ENCODE assay signal across 8 cellular contexts in genomic region chr19:47047272-47047930, GRCh38. TPM values are rescaled to one million over a fixed set of nuclear protein-coding genes. Genes with fewer than 3 reads are reported as not detected.
A peak's percentile ranks its signal among the peaks of the same experiment; 100 is the strongest.
DNase-seq lines count a peak whose midpoint lies in the region; ATAC-seq, FAIRE-seq and TF ChIP-seq lines count a peak whose summit lies in the region.

No MANE protein-coding gene starts in this region.

- DNase-seq in activated CD4-positive, alpha-beta T cell treated with anti-CD3 and anti-CD28 coated beads, Interleukin-2, amount 10 ng/mL, durations not matched to agents 24 days and 14 days, result no peak
- no peak for DNase-seq in activated CD4-positive, alpha-beta T cell treated with anti-CD3 and anti-CD28 coated beads, Interleukin-2, amount 50 U/mL, for 1 hour
- DNase-seq in HepG2 (ENCODE audit: low spot score) (no peak), thoracic aorta (ENCODE audit: low spot score) (no peak), T-helper 9 cell (no peak), foreskin melanocyte (no peak), NCI-H2081 treated with DMSO at 0.1 percent for 48 hours (lab: John Stamatoyannopoulos, UW) (no peak)

- POLR2A ChIA-PET in HepG2 (lab: Yijun Ruan, JAX), result interaction anchor here (0.6 to 1.7 kb wide), 11 partner anchors 11 to 259 kb away, joined by 3 to 22 read pairs (median 5); partner anchors contain the start of genes CCDC9, SLC1A5 and ZC3H4

- no peaks in the 10 kb centered on the region for H3K9me3 Mint-ChIP-seq in activated CD4-positive, alpha-beta T cell treated with anti-CD3 and anti-CD28 coated beads, Interleukin-2, amount 10 ng/mL, durations not matched to agents 24 days and 14 days

- no peak for TF ChIP-seq POLR2A in HepG2 (IDR thresholded peaks at IDR 0.05; ENCODE audit: insufficient read depth in 1 of 2, low read depth in 2 of 2, low read length in 2 of 2)

- H3K36me3 ChIP-seq in HepG2 (replicated peaks in 1 of 2; ENCODE audit: control insufficient read depth in 1 of 2, insufficient read depth in 2 of 2, low read length in 2 of 2), result no peaks in the 10 kb centered on the region
- no peaks in the 10 kb centered on the region for H3K36me3 ChIP-seq in thoracic aorta

- H3K4me3 Mint-ChIP-seq in activated CD4-positive, alpha-beta T cell treated with anti-CD3 and anti-CD28 coated beads, Interleukin-2, amount 10 ng/mL, durations not matched to agents 24 days and 14 days, result peak overlapping the region; percentile 98

- WGBS in HepG2 (ENCODE audit: low lambda C conversion rate), result 49% methylated on average over 21 of the region's 22 CpGs

- TF ChIP-seq EP300 in HepG2 (IDR thresholded peaks at IDR 0.05; ENCODE audit: low read depth in 2 of 2, low read length in 2 of 2) (no peak), HepG2 (CRISPR knock-in tag; IDR thresholded peaks at IDR 0.05; ENCODE audit: borderline replicate concordance) (no peak)

- H3K27ac ChIP-seq in angular gyrus (ENCODE audit: low read depth, low read length) (peak overlapping the region; percentile 82), HepG2 (ENCODE audit: extremely low read length, insufficient read depth, low read length) (peak overlapping the region; percentile 66), thoracic aorta (peak overlapping the region; percentile 67 to 87)

- ATAC-seq in HepG2 (no peak; the same call in 2 of the 3 replicates), thoracic aorta (ENCODE audit: insufficient number of reproducible peaks, low FRiP score, low read depth) (peak; percentile 5)

- TF ChIP-seq CTCF in HepG2 (CRISPR knock-in tag; IDR thresholded peaks at IDR 0.05), result no peak
- no peak for TF ChIP-seq CTCF in thoracic aorta (IDR thresholded peaks at IDR 0.05)

- H3K27me3 Mint-ChIP-seq in activated CD4-positive, alpha-beta T cell treated with anti-CD3 and anti-CD28 coated beads, Interleukin-2, amount 10 ng/mL, durations not matched to agents 24 days and 14 days, result no peaks in the 10 kb centered on the region

- peak overlapping the region; percentile 75 for H3K4me2 ChIP-seq in HepG2 (ENCODE audit: low read depth, low read length)

- peaks cover 18% of the 10 kb centered on the region for H3K4me1 Mint-ChIP-seq in activated CD4-positive, alpha-beta T cell treated with anti-CD3 and anti-CD28 coated beads, Interleukin-2, amount 10 ng/mL, durations not matched to agents 24 days and 14 days

- in situ Hi-C loops in HepG2 (cut with HindIII; ENCODE audit: extremely low pct_ligation_motif_present, low pct_unique_long_range_greater_than_20kb), result no loop called here

- peaks cover 3% of the 10 kb centered on the region for H3K79me2 ChIP-seq in HepG2 (ENCODE audit: insufficient read depth, low read length)

- peaks cover 4% of the 10 kb centered on the region for H3K36me3 Mint-ChIP-seq in activated CD4-positive, alpha-beta T cell treated with anti-CD3 and anti-CD28 coated beads, Interleukin-2, amount 10 ng/mL, durations not matched to agents 24 days and 14 days (ENCODE audit: low read depth)

- H3K4me1 ChIP-seq in HepG2 (ENCODE audit: insufficient read depth, low read length) (peaks cover 15% of the 10 kb centered on the region), thoracic aorta (ENCODE audit: control insufficient read depth in 1 of 2, low read depth in 2 of 2) (peaks cover 4 to 5% of the 10 kb centered on the region in 2 donors)

- peak overlapping the region; percentile 54 for H3K9ac ChIP-seq in HepG2 (ENCODE audit: insufficient read depth, low read depth, low read length)

- CTCF ChIA-PET in HepG2 (lab: Yijun Ruan, JAX; ENCODE audit: low intra/inter-chr PET ratio, low total read pairs), result no interaction called here

- TF ChIP-seq RAD21 in HepG2 (CRISPR knock-in tag; IDR thresholded peaks at IDR 0.05), result no peak

- peak overlapping the region; percentile 68 to 81 (median 73); a peak in 5 of 6 replicates for H3K4me3 ChIP-seq in HepG2 (replicated peaks in 1 of 3; ENCODE audit: insufficient read depth in 1 of 3, low read depth in 2 of 3, low read length in 3 of 3)
- H3K4me3 ChIP-seq in thoracic aorta, result peak overlapping the region; percentile 82

- H3K27me3 ChIP-seq in HepG2 (ENCODE audit: control insufficient read depth in 1 of 2, insufficient read depth in 2 of 2, low read length in 2 of 2) (no peaks in the 10 kb centered on the region), thoracic aorta (replicated peaks; ENCODE audit: insufficient read depth) (no peaks in the 10 kb centered on the region)

- no peaks in the 10 kb centered on the region for H3K9me3 ChIP-seq in HepG2 (ENCODE audit: low read length)
- no peaks in the 10 kb centered on the region for H3K9me3 ChIP-seq in thoracic aorta

- no peak for FAIRE-seq in HepG2 (lab: Jason Lieb, UNC)

- no peaks in the 10 kb centered on the region for H4K20me1 ChIP-seq in HepG2 (ENCODE audit: insufficient read depth, low read length)

- intact Hi-C loops in activated CD4-positive, alpha-beta T cell treated with anti-CD3 and anti-CD28 coated beads, Interleukin-2, amount 10 ng/mL, durations not matched to agents 24 days and 14 days (cut with micrococcal nuclease), result no loop called here
- intact Hi-C loops in HepG2 (cut with micrococcal nuclease; ENCODE audit: unreplicated experiment), result no loop called here

- TSS peak; percentile 49 for BruUV-seq in HepG2 (replicated peaks; lab: Mats Ljungman, UMichigan)

- peak overlapping the region; percentile 93 for H3K27ac Mint-ChIP-seq in activated CD4-positive, alpha-beta T cell treated with anti-CD3 and anti-CD28 coated beads, Interleukin-2, amount 10 ng/mL, durations not matched to agents 24 days and 14 days

- H2AFZ ChIP-seq in HepG2 (ENCODE audit: low read length), result no peak overlapping the region

TF ChIP-seq in HepG2, 621 proteins besides CTCF, POLR2A, EP300 and RAD21 (continues in another document):
- TF ChIP-seq NFE2L2 (IDR thresholded peaks at IDR 0.05; ENCODE audit: low read length) (no peak), HOXA3 (CRISPR knock-in tag; IDR thresholded peaks at IDR 0.05) (peak; percentile 43; the same call in 1 of the 2 replicates), CEBPB (IDR thresholded peaks at IDR 0.05; ENCODE audit: borderline replicate concordance, low read depth, low read length) (peak; percentile 68; the same call in 1 of the 2 replicates), CEBPG (CRISPR knock-in tag; IDR thresholded peaks at IDR 0.05) (peak; percentile 63), SMAD9 (CRISPR knock-in tag; IDR thresholded peaks at IDR 0.05) (no peak), ZNF720 (CRISPR knock-in tag; IDR thresholded peaks at IDR 0.05) (no peak)

RNA-seq across cellular contexts. Expression of gene TMEM160, which starts 1.0 kb away (rescaled TPM):
- 53.6 and 56.7 TPM in 2 replicates for total RNA-seq in activated CD4-positive, alpha-beta T cell treated with anti-CD3 and anti-CD28 coated beads, Interleukin-2, amount 10 ng/mL, durations not matched to agents 24 days and 14 days
- 18.0 and 26.7 TPM in 2 replicates for total RNA-seq in HepG2 (2016; rRNA removed; fragmentation: Illumina TruSeq; extraction: Trizol)
- 44.8 and 45.5 TPM in 2 replicates for total RNA-seq in HepG2 (2016; cell fraction: cytosol; rRNA removed; fragmentation: Illumina TruSeq; extraction: Trizol; ENCODE audit: low read depth)
- 18.4 and 20.4 TPM in 2 replicates for total RNA-seq in HepG2 (2016; cell fraction: insoluble cytoplasmic fraction; rRNA removed; fragmentation: Illumina TruSeq; extraction: Trizol)
- 36.3 and 50.1 TPM in 2 replicates for total RNA-seq in HepG2 (2016; cell fraction: membrane; rRNA removed; fragmentation: Illumina TruSeq; extraction: Trizol)
- 6.1 and 8.2 TPM in 2 replicates for total RNA-seq in HepG2 (2016; cell fraction: nucleus; rRNA removed; fragmentation: Illumina TruSeq; extraction: Trizol)
- 5.2 and 7.0 TPM in 2 replicates for polyA plus RNA-seq in HepG2 (2011; rRNA removed)
- 9.2 and 27.5 TPM in 2 replicates for polyA plus RNA-seq in HepG2 (2011; cell fraction: cytosol; rRNA removed)
- polyA plus RNA-seq in HepG2 (2011; cell fraction: nucleus; rRNA removed), result 8.8 and 9.4 TPM in 2 replicates
- polyA plus RNA-seq in HepG2 (2012), result 2.5 and 4.4 TPM in 2 replicates
- polyA plus RNA-seq in HepG2 (2016; cell fraction: cytosol; fragmentation: Illumina TruSeq; extraction: Trizol; ENCODE audit: low read depth), result 46.7 and 50.4 TPM in 2 replicates
- 13.9 and 21.8 TPM in 2 replicates for polyA plus RNA-seq in HepG2 (2016; cell fraction: insoluble cytoplasmic fraction; fragmentation: Illumina TruSeq; extraction: Trizol; ENCODE audit: low read depth)
- 29.2 and 30.8 TPM in 2 replicates for polyA plus RNA-seq in HepG2 (2016; cell fraction: membrane; fragmentation: Illumina TruSeq; extraction: Trizol; ENCODE audit: low read depth)
- 13.4 and 18.2 TPM in 2 replicates for polyA plus RNA-seq in HepG2 (2016; cell fraction: nucleus; fragmentation: Illumina TruSeq; extraction: Trizol; ENCODE audit: insufficient read depth, low read depth)
- polyA minus RNA-seq in HepG2 (2011; rRNA and poly(A)+ RNA removed; ENCODE audit: low replicate concordance), result 9.5 and 9.9 TPM in 2 replicates
- polyA minus RNA-seq in HepG2 (2011; cell fraction: cytosol; rRNA and poly(A)+ RNA removed), result 3.5 and 4.8 TPM in 2 replicates
- 1.1 and 2.2 TPM in 2 replicates for polyA minus RNA-seq in HepG2 (2011; cell fraction: nucleus; rRNA and poly(A)+ RNA removed)
- 10 to 100 TPM in 1 of 2 donors, 1 to 10 TPM in 1; 2.4 to 55.0 TPM for total RNA-seq in thoracic aorta

RNA-seq across cellular contexts. Expression of gene NPAS1, which starts 27.8 kb away (rescaled TPM):
- total RNA-seq in activated CD4-positive, alpha-beta T cell treated with anti-CD3 and anti-CD28 coated beads, Interleukin-2, amount 10 ng/mL, durations not matched to agents 24 days and 14 days, result 0.21 and 0.47 TPM in 2 replicates
- total RNA-seq in HepG2 (2016; rRNA removed; fragmentation: Illumina TruSeq; extraction: Trizol), result 0.29 and 0.35 TPM in 2 replicates
- 0.26 and 0.51 TPM in 2 replicates for total RNA-seq in HepG2 (2016; cell fraction: cytosol; rRNA removed; fragmentation: Illumina TruSeq; extraction: Trizol; ENCODE audit: low read depth)
- total RNA-seq in HepG2 (2016; cell fraction: insoluble cytoplasmic fraction; rRNA removed; fragmentation: Illumina TruSeq; extraction: Trizol), result 0.16 and 0.30 TPM in 2 replicates
- 0.59 and 0.76 TPM in 2 replicates for total RNA-seq in HepG2 (2016; cell fraction: membrane; rRNA removed; fragmentation: Illumina TruSeq; extraction: Trizol)
- total RNA-seq in HepG2 (2016; cell fraction: nucleus; rRNA removed; fragmentation: Illumina TruSeq; extraction: Trizol), result not detected in 2 replicates
- 2.9 and 3.9 TPM in 2 replicates for polyA plus RNA-seq in HepG2 (2011; rRNA removed)
- polyA plus RNA-seq in HepG2 (2011; cell fraction: cytosol; rRNA removed), result 2.3 and 4.0 TPM in 2 replicates
- polyA plus RNA-seq in HepG2 (2011; cell fraction: nucleus; rRNA removed), result 13.1 and 15.5 TPM in 2 replicates
- polyA plus RNA-seq in HepG2 (2012), result 1.2 and 2.2 TPM in 2 replicates
- polyA plus RNA-seq in HepG2 (2016; cell fraction: cytosol; fragmentation: Illumina TruSeq; extraction: Trizol; ENCODE audit: low read depth), result 0.76 and 1.1 TPM in 2 replicates
- polyA plus RNA-seq in HepG2 (2016; cell fraction: insoluble cytoplasmic fraction; fragmentation: Illumina TruSeq; extraction: Trizol; ENCODE audit: low read depth), result 0.19 and 0.53 TPM in 2 replicates
- 0.69 and 1.1 TPM in 2 replicates for polyA plus RNA-seq in HepG2 (2016; cell fraction: membrane; fragmentation: Illumina TruSeq; extraction: Trizol; ENCODE audit: low read depth)
- 1.2 TPM in 1 of 2 replicates, not detected in the other for polyA plus RNA-seq in HepG2 (2016; cell fraction: nucleus; fragmentation: Illumina TruSeq; extraction: Trizol; ENCODE audit: insufficient read depth, low read depth)
- 0.70 and 4.4 TPM in 2 replicates for polyA minus RNA-seq in HepG2 (2011; rRNA and poly(A)+ RNA removed; ENCODE audit: low replicate concordance)
- 1.1 and 2.8 TPM in 2 replicates for polyA minus RNA-seq in HepG2 (2011; cell fraction: cytosol; rRNA and poly(A)+ RNA removed)
- 0.99 and 1.8 TPM in 2 replicates for polyA minus RNA-seq in HepG2 (2011; cell fraction: nucleus; rRNA and poly(A)+ RNA removed)
- total RNA-seq in thoracic aorta, result 1 to 10 TPM in 1 of 2 donors, under 1 TPM in 1; 0.68 to 1.3 TPM
